In the genomic region with DNA sequence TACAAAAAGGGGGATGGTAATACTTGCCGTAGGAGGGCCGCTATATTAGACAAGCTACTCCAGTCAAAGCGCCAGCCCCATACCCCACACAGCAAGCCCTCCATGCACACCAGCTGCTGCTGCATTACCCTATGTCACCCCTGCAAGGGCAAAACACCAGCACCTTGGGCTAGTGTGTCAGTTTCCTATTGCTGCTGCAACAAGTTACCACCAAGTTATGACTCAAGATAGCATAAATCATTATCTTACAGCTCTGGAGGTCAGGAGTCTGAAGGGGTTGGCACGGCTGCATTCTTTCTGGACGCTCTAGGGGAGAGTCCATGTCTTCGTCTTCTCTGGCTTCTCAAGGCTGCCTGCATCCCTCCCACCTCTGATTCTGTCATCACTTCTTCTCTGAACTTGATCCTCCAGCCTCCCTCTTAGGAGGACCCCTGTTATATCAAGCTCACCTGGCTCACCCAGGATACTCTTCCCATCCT, we compare ENCODE assay signal across 8 cellular contexts.
DNase-seq lines count a peak whose midpoint lies in the region; TF ChIP-seq lines count a peak whose summit lies in the region.
"Had no signal": no experiment of that assay in that cellular context is flagged by ENCODE, and none has a peak within 500 bp of the region (broad histone marks: within the 10 kb centered on the region; RNA-seq: fewer than 3 reads in every experiment).

No MANE protein-coding gene starts in this region.

- intact Hi-C loops in lower leg skin (cut with DNase I; ENCODE audit: low total_unique reads) = no loop called here
- intact Hi-C loops in breast epithelium (cut with DNase I; ENCODE audit: low total_unique reads) = no loop called here

- TF ChIP-seq POLR2A in lower leg skin (IDR thresholded peaks at IDR 0.05) (no peak), breast epithelium (IDR thresholded peaks at IDR 0.05) (no peak)

- no peaks in the 10 kb centered on the region for H3K4me1 ChIP-seq in breast epithelium

- H3K27ac ChIP-seq in breast epithelium = no peak overlapping the region
- H3K27ac ChIP-seq: GM23248 had no signal

- H3K4me3 ChIP-seq in fibroblast of villous mesenchyme (ENCODE audit: low read depth, low read length) (no peak overlapping the region), lower leg skin (ENCODE audit: low read depth, poor library complexity, severe bottlenecking) (no peak overlapping the region), breast epithelium (no peak overlapping the region)
- H3K4me3 ChIP-seq: GM23248 had no signal

- peak; percentile 7 for DNase-seq in ELR (ENCODE audit: low read depth)
- DNase-seq in NCI-H226 = peak; percentile 56
- DNase-seq in fibroblast of villous mesenchyme (ENCODE audit: low read depth) = peak; percentile 5
- no peak for DNase-seq in SW 1271 (lab: John Stamatoyannopoulos, UW)
- no peak for DNase-seq in lower leg skin (ENCODE audit: low spot score in 2 of 2)
- no peak for DNase-seq in breast epithelium (ENCODE audit: low spot score in 2 of 2)
- DNase-seq: CD8-positive, alpha-beta memory T cell; GM23248 had no signal

- no peaks in the 10 kb centered on the region for H3K9me3 ChIP-seq in breast epithelium

- WGBS in lower leg skin, 2 donors = 80 to 84% methylated on average over 6 of the region's 6 CpGs

- TF ChIP-seq CTCF in fibroblast of villous mesenchyme (IDR thresholded peaks at IDR 0.05; ENCODE audit: insufficient read depth, low read depth, low read length) (no peak), lower leg skin (IDR thresholded peaks at IDR 0.05) (no peak), breast epithelium (IDR thresholded peaks at IDR 0.05) (no peak)

- no peaks in the 10 kb centered on the region for H3K36me3 ChIP-seq in breast epithelium

- H3K27me3 ChIP-seq in breast epithelium = no peaks in the 10 kb centered on the region

Comparison
In these comparisons a context has a peak if more than half of its experiments do, and no peak if none do; other contexts are left out.
1. DNase-seq: peak in ELR (single experiment), NCI-H226 (single experiment) and fibroblast of villous mesenchyme (single experiment); none in SW 1271 (0 of 2), lower leg skin (0 of 2) and breast epithelium (0 of 2).